In genomic region chr1:84339503-84339902, GRCh38 we compare ENCODE assay signal across 23 cellular contexts. TPM values are rescaled to one million over a fixed set of nuclear protein-coding genes. Genes with fewer than 3 reads are reported as not detected.
A peak's percentile ranks its signal among the peaks of the same experiment; 100 is the strongest.
DNase-seq lines count a peak whose midpoint lies in the region; TF ChIP-seq lines count a peak whose summit lies in the region.
"Had no signal": no experiment of that assay in that cellular context is flagged by ENCODE, and none has a peak within 500 bp of the region (broad histone marks: within the 10 kb centered on the region; RNA-seq: fewer than 3 reads in every experiment).

No MANE protein-coding gene starts in this region.

- H3K4me3 ChIP-seq in cardiac fibroblast (replicated peaks in 1 of 2; ENCODE audit: low read depth in 2 of 2, low read length in 2 of 2), result no peak overlapping the region
- H3K4me3 ChIP-seq: A549, ascending aorta, BLaER1, hepatocyte, sigmoid colon had no signal

- DNase-seq in CD1c-positive myeloid dendritic cell (ENCODE audit: extremely low spot score) (peak; percentile 47), KBM-7 (peak; percentile 53), cardiac fibroblast (ENCODE audit: low read depth in 2 of 2) (peak; percentile 26 to 33), kidney tubule cell (ENCODE audit: low spot score) (peak; percentile 78), SIG-M5 treated with dmso at 0.1 percent for 504 hours (lab: John Stamatoyannopoulos, UW; ENCODE audit: unreplicated experiment) (no peak), pons (ENCODE audit: low spot score) (no peak), mesenteric fat pad (ENCODE audit: low spot score) (no peak), NCI-H2171 treated with DMSO at 0.1 percent for 48 hours (lab: John Stamatoyannopoulos, UW) (no peak)
- DNase-seq: activated CD4-positive, alpha-beta T cell treated with anti-CD3 and anti-CD28 coated beads for 1 hour; activated CD8-positive, alpha-beta memory T cell treated with anti-CD3 and anti-CD28 coated beads for 24 hours; activated naive CD4-positive, alpha-beta T cell treated with anti-CD3 and anti-CD28 coated beads for 36 hours; activated T-cell treated with anti-CD3 and anti-CD28 coated beads, Interleukin-2, amount 50 U/mL, for 48 hours; islet precursor cell; naive thymus-derived CD8-positive, alpha-beta T cell; NCI-H1417 treated with DMSO at 0.1 percent for 48 hours; NCI-H69; sigmoid colon had no signal

- no peak for TF ChIP-seq CTCF in cardiac fibroblast (IDR thresholded peaks at IDR 0.05; ENCODE audit: low read depth, low read length)

- in situ Hi-C loops in KBM-7 (cut with MboI; ENCODE audit: low pct_unique_long_range_greater_than_20kb, low sequenced_read_pairs), result no loop called here

RNA-seq across cellular contexts. Expression of gene SAMD13, which starts 38.0 kb away (rescaled TPM):
- 0.61 TPM for total RNA-seq in mesenteric fat pad
- total RNA-seq: ascending aorta had no signal

RNA-seq across cellular contexts. Expression of gene DNASE2B, which starts 58.8 kb away (rescaled TPM):
- 0.39 TPM for total RNA-seq in mesenteric fat pad
- total RNA-seq: activated naive CD4-positive, alpha-beta T cell treated with anti-CD3 and anti-CD28 coated beads for 36 hours; ascending aorta; hepatocyte; HT-29; naive thymus-derived CD8-positive, alpha-beta T cell; temporal lobe had no signal

Comparison
In these comparisons a context has a peak if more than half of its experiments do, and no peak if none do; other contexts are left out.
1. DNase-seq: peak in CD1c-positive myeloid dendritic cell (single experiment), KBM-7 (single experiment), cardiac fibroblast (2 of 2) and kidney tubule cell (single experiment); none in SIG-M5 treated with dmso at 0.1 percent for 504 hours (single experiment), pons (single experiment), mesenteric fat pad (single experiment) and NCI-H2171 treated with DMSO at 0.1 percent for 48 hours (single experiment).